In the genomic region with DNA sequence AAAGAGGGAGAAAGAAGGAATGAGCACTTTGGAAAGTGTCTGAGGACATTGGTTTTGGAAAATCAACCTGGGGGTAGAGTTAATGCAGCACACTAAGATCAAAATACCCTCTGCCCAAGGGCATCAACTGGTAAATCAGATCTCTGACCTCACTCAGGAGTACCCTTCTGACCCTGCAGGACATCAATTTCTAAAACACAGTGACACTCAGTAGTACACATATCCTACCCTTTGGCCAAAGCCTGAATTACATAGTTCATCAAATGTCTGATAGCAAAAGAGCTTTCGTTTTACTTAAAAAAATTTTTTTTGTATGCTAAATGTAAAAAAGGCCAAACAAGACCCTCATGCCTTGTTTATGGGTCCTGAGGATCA, we compare ENCODE assay signal across 2 cellular contexts.
TF ChIP-seq lines count a peak whose summit lies in the region.

No MANE protein-coding gene starts in this region.

TF ChIP-seq in GM23338, 12 proteins besides CTCF, POLR2A, EP300 and RAD21 (continues in another document):
- TF ChIP-seq REST (IDR thresholded peaks at IDR 0.05; ENCODE audit: unreplicated experiment) (no peak), ZNF331 (CRISPR knock-in tag; IDR thresholded peaks at IDR 0.05; ENCODE audit: low read depth) (no peak), JUNB (IDR thresholded peaks at IDR 0.05; ENCODE audit: unreplicated experiment) (no peak), CREB1 (CRISPR knock-in tag; IDR thresholded peaks at IDR 0.05; ENCODE audit: low read depth) (no peak), EZH2phosphoT487 (IDR thresholded peaks at IDR 0.05; ENCODE audit: unreplicated experiment) (no peak), EZH2 (IDR thresholded peaks at IDR 0.05; ENCODE audit: low read depth, unreplicated experiment) (no peak), ZNF462 (CRISPR knock-in tag; IDR thresholded peaks at IDR 0.05) (no peak), STAT1 (IDR thresholded peaks at IDR 0.05; ENCODE audit: unreplicated experiment) (no peak), ZNF114 (CRISPR knock-in tag; IDR thresholded peaks at IDR 0.05) (no peak)
- TF ChIP-seq, protein P1, sequence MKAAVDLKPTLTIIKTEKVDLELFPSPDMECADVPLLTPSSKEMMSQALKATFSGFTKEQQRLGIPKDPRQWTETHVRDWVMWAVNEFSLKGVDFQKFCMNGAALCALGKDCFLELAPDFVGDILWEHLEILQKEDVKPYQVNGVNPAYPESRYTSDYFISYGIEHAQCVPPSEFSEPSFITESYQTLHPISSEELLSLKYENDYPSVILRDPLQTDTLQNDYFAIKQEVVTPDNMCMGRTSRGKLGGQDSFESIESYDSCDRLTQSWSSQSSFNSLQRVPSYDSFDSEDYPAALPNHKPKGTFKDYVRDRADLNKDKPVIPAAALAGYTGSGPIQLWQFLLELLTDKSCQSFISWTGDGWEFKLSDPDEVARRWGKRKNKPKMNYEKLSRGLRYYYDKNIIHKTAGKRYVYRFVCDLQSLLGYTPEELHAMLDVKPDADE (IDR thresholded peaks at IDR 0.05), result no peak

TF ChIP-seq in WTC11, 78 proteins besides CTCF, POLR2A, EP300 and RAD21 (continued from another document):
- TF ChIP-seq AR (CRISPR knock-in tag; IDR thresholded peaks at IDR 0.05), result no peak
- no peak for TF ChIP-seq ATF1 (CRISPR knock-in tag; IDR thresholded peaks at IDR 0.05)
